11 cellular contexts compared by ENCODE assay signal in genomic region chr2:117523267-117523666, GRCh38.
DNase-seq lines count a peak whose midpoint lies in the region; ATAC-seq, FAIRE-seq and TF ChIP-seq lines count a peak whose summit lies in the region.
"Had no signal": no experiment of that assay in that cellular context is flagged by ENCODE, and none has a peak within 500 bp of the region (broad histone marks: within the 10 kb centered on the region; RNA-seq: fewer than 3 reads in every experiment).

No MANE protein-coding gene starts in this region.

- H3K9me3 ChIP-seq in BLaER1 (no peaks in the 10 kb centered on the region), RWPE2 (ENCODE audit: severe bottlenecking) (no peaks in the 10 kb centered on the region)

- H3K4me1 ChIP-seq in BLaER1: peaks cover 9% of the 10 kb centered on the region
- peaks cover 5% of the 10 kb centered on the region for H3K4me1 ChIP-seq in RWPE2 (ENCODE audit: insufficient read depth, poor library complexity, severe bottlenecking)

- H3K27me3 ChIP-seq in BLaER1: no peaks in the 10 kb centered on the region
- H3K27me3 ChIP-seq in RWPE2 (ENCODE audit: insufficient read depth, poor library complexity, severe bottlenecking): no peaks in the 10 kb centered on the region

- H4K20me1 ChIP-seq in BLaER1: no peaks in the 10 kb centered on the region

- no peak for FAIRE-seq in RCC 7860 (lab: Jason Lieb, UNC)
- FAIRE-seq: H1, HTR-8/SVneo had no signal

- intact Hi-C loops in left colon (cut with DNase I, micrococcal nuclease): no loop called here

- DNase-seq in NCI-H1092 treated with DMSO at 0.1 percent for 48 hours (lab: John Stamatoyannopoulos, UW): peak; percentile 64
- DNase-seq in RWPE2 (ENCODE audit: low spot score): no peak
- peak; percentile 88 to 91 for DNase-seq in left colon
- DNase-seq in RCC 7860 (ENCODE audit: low spot score): no peak
- DNase-seq in activated CD4-positive, alpha-beta T cell treated with anti-CD3 and anti-CD28 coated beads for 4 hours: no peak
- no peak for DNase-seq in activated CD4-positive, alpha-beta T cell treated with anti-CD3 and anti-CD28 coated beads, Interleukin-2, amount 50 U/mL, for 4 hours
- DNase-seq: endodermal cell had no signal

- H3K27ac ChIP-seq in BLaER1 (no peak overlapping the region), RWPE2 (ENCODE audit: poor library complexity, severe bottlenecking) (no peak overlapping the region)

- no peak overlapping the region for H3K9ac ChIP-seq in BLaER1

- H3K36me3 ChIP-seq in BLaER1 (no peaks in the 10 kb centered on the region), RWPE2 (ENCODE audit: low read depth) (no peaks in the 10 kb centered on the region)

- H3K4me2 ChIP-seq in BLaER1: peak overlapping the region; percentile 37; the same call in 1 of the 2 replicates

- H3K4me3 ChIP-seq in BLaER1: no peak overlapping the region
- H3K4me3 ChIP-seq in RWPE2 (ENCODE audit: severe bottlenecking): no peak overlapping the region

- TF ChIP-seq CTCF in RWPE2 (IDR thresholded peaks at IDR 0.05; ENCODE audit: poor library complexity, severe bottlenecking): no peak

- ATAC-seq in RWPE2 (ENCODE audit: low read depth) (peak; percentile 77), left colon (peak; percentile 98), HG02798 (IDR thresholded peaks at IDR 0.05; ENCODE audit: poor library complexity, unreplicated experiment) (no peak)

Comparison
In these comparisons a context has a peak if more than half of its experiments do, and no peak if none do; other contexts are left out.
1. DNase-seq: peak in NCI-H1092 treated with DMSO at 0.1 percent for 48 hours (single experiment) and left colon (2 of 2); none in RWPE2 (single experiment), RCC 7860 (single experiment), activated CD4-positive, alpha-beta T cell treated with anti-CD3 and anti-CD28 coated beads for 4 hours (0 of 2) and activated CD4-positive, alpha-beta T cell treated with anti-CD3 and anti-CD28 coated beads, Interleukin-2, amount 50 U/mL, for 4 hours (0 of 2).